8 cellular contexts compared by ENCODE assay signal in the genomic region with DNA sequence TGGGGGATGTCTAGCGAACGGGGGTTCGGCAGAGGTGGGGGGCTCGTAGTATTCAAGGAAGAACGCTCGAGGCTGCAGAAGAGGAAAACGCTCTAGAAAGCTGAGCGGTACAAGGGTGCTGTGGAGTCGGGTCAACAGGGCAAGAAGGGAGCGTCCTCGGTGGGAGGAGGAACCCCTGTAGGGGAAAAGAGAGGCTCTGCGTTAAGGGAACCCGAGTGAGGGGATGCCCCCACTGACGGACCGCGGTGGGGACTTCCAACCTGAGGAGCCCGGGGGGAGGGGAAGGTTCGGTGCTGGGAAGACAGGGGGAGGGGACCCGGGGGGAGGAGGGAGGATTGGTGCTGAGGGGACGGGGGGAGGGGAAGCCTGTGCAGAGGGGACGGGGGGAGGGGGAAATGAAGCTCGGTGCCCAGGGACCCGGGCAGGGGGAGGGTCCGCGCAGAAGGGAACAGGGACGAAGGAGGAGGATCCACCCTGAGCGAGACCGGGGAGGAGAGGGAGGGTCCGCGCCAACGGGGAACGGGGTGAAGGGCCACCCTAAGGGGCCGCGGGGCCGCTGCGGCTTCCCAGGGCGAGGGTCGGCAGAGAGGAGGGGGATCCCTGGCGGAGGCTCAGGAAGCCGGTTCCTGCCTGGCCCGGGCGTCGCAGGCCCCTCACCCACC. TPM values are rescaled to one million over a fixed set of nuclear protein-coding genes. Genes with fewer than 3 reads are reported as not detected.
DNase-seq lines count a peak whose midpoint lies in the region; ATAC-seq and TF ChIP-seq lines count a peak whose summit lies in the region.

No MANE protein-coding gene starts in this region.

- peaks cover 38% of the 10 kb centered on the region for H3K4me1 Mint-ChIP-seq in T-helper 17 cell

- RAD21 ChIA-PET in HCT116 (lab: Charles Lee; ENCODE audit: low non-redundant PET in 1 of 2, low total read pairs in 2 of 2, uncharacterized antibody in 2 of 2, unreplicated experiment in 2 of 2), result interaction anchor here (0.6 to 5.5 kb wide), 5 partner anchors 9 to 85 kb away, joined by 3 to 49 read pairs (median 6); a partner anchor contains a TSS

- H3K4me3 Mint-ChIP-seq in T-helper 17 cell, result peak overlapping the region; percentile 98

- no peak for TF ChIP-seq RAD21 in HCT116 (IDR thresholded peaks at IDR 0.05; ENCODE audit: low read depth)

- H3K9ac ChIP-seq in HCT116 (ENCODE audit: low read length), result peak overlapping the region; percentile 76

- H3K27ac Mint-ChIP-seq in T-helper 17 cell, result peak overlapping the region; percentile 68

- peaks cover 59% of the 10 kb centered on the region for H3K27me3 Mint-ChIP-seq in T-helper 17 cell

- H4K20me1 ChIP-seq in HCT116 (ENCODE audit: insufficient read depth), result peaks cover 41% of the 10 kb centered on the region

- TF ChIP-seq POLR2A in HCT116 (IDR thresholded peaks at IDR 0.05; ENCODE audit: borderline replicate concordance, extremely low read depth, insufficient read depth, insufficient read length) (no peak), esophagus muscularis mucosa (IDR thresholded peaks at IDR 0.05; ENCODE audit: low read depth) (no peak)

- H3K9me2 ChIP-seq in HCT116 (ENCODE audit: insufficient read depth), result no peaks in the 10 kb centered on the region

- H3K27ac ChIP-seq in C4-2B, result peak overlapping the region; percentile 56
- peak overlapping the region; percentile 90 for H3K27ac ChIP-seq in HCT116 (ENCODE audit: low read depth, low read length)
- H3K27ac ChIP-seq in esophagus muscularis mucosa (replicated peaks in 1 of 4), result peak overlapping the region; percentile 49 to 78 (median 62)

- peak overlapping the region; percentile 71 to 73 for H3K4me3 ChIP-seq in HCT116 (replicated peaks in 1 of 2; ENCODE audit: low read depth in 1 of 2, low read length in 2 of 2)
- H3K4me3 ChIP-seq in esophagus muscularis mucosa, result peak overlapping the region; percentile 81 to 95 (median 86)
- H3K4me3 ChIP-seq in neuron (ENCODE audit: low read length), result peak overlapping the region; percentile 77

- ATAC-seq in HCT116, result peak; percentile 5
- no peak for ATAC-seq in T-helper 17 cell
- ATAC-seq in GM21367 (IDR thresholded peaks at IDR 0.05; ENCODE audit: unreplicated experiment), result no peak
- ATAC-seq in GM18861 (IDR thresholded peaks at IDR 0.05; ENCODE audit: unreplicated experiment), result no peak

- no peaks in the 10 kb centered on the region for H3K36me3 ChIP-seq in HCT116 (ENCODE audit: control insufficient read depth in 1 of 2, insufficient read depth in 2 of 2, low read length in 2 of 2)
- no peaks in the 10 kb centered on the region for H3K36me3 ChIP-seq in esophagus muscularis mucosa
- H3K36me3 ChIP-seq in neuron (ENCODE audit: insufficient read depth, low read length), result no peaks in the 10 kb centered on the region

- H3K79me2 ChIP-seq in HCT116 (ENCODE audit: insufficient read depth, low read length), result peaks cover 48% of the 10 kb centered on the region

- intact Hi-C loops in HCT116 (cut with micrococcal nuclease), result loop anchor here (1.0 to 5.0 kb wide), 2 partner anchors 124 to 372 kb away; a partner anchor contains a TSS
- intact Hi-C loops in esophagus muscularis mucosa (cut with DNase I), result loop anchor here (5.0 to 10.0 kb wide), 2 partner anchors 372 to 604 kb away; a partner anchor contains a TSS

- TF ChIP-seq EP300 in esophagus muscularis mucosa (IDR thresholded peaks at IDR 0.05), result no peak

- CTCF ChIA-PET in HCT116 (lab: Charles Lee), result interaction anchor here (0.7 to 12.0 kb wide), 11 partner anchors 10 to 597 kb away, joined by 3 to 601 read pairs (median 6); a partner anchor contains a TSS

- no TSS peak for BruUV-seq in HCT116 (replicated peaks; lab: Mats Ljungman, UMichigan)

- H2AFZ ChIP-seq in HCT116 (ENCODE audit: low read depth, low read length, poor library complexity, severe bottlenecking), result no peak overlapping the region
- peak overlapping the region; percentile 72 for H2AFZ ChIP-seq in neuron (ENCODE audit: low read depth, low read length)

- no peaks in the 10 kb centered on the region for H3K27me3 ChIP-seq in HCT116 (ENCODE audit: insufficient read depth, low read length)
- H3K27me3 ChIP-seq in esophagus muscularis mucosa, result peaks cover 3 to 54% (median 19%) of the 10 kb centered on the region in 4 donors
- peaks cover 3% of the 10 kb centered on the region for H3K27me3 ChIP-seq in neuron (ENCODE audit: insufficient read depth, low read length)

- H3K9me3 ChIP-seq in HCT116 (ENCODE audit: control insufficient read depth in 1 of 2, insufficient read depth in 1 of 2, low read depth in 1 of 2, low read length in 2 of 2) (no peaks in the 10 kb centered on the region), T-helper 17 cell (ENCODE audit: control insufficient read depth, low read length, poor library complexity, severe bottlenecking) (no peaks in the 10 kb centered on the region), esophagus muscularis mucosa (no peaks in the 10 kb centered on the region), neuron (ENCODE audit: low read length) (no peaks in the 10 kb centered on the region)

- peaks cover 7% of the 10 kb centered on the region for H3K36me3 Mint-ChIP-seq in T-helper 17 cell (ENCODE audit: low read depth)

- DNase-seq in HCT116 (ENCODE audit: low read depth, low spot score) (no peak), T-helper 17 cell (peak in 1 of 3 donors; percentile 25), esophagus muscularis mucosa (ENCODE audit: extremely low spot score) (no peak), NCI-H1436 (lab: John Stamatoyannopoulos, UW) (no peak)

- H3K4me2 ChIP-seq in HCT116 (ENCODE audit: low read length), result peak overlapping the region; percentile 82

- H3K4me1 ChIP-seq in HCT116 (ENCODE audit: control insufficient read depth in 1 of 2, insufficient read depth in 2 of 2, low read length in 2 of 2) (peaks cover 22 to 44% of the 10 kb centered on the region in 2 experiments), esophagus muscularis mucosa (peaks cover 19 to 41% (median 31%) of the 10 kb centered on the region in 4 donors), neuron (ENCODE audit: insufficient read depth, low read length) (peaks cover 47% of the 10 kb centered on the region)

- 2% methylated on average over 37 of the region's 43 CpGs for WGBS in esophagus muscularis mucosa

- TF ChIP-seq CTCF in C4-2B (conservative IDR thresholded peaks at IDR 0.05), result no peak; the same call in 1 of the 2 replicates
- TF ChIP-seq CTCF in HCT116 (IDR thresholded peaks at IDR 0.05 in 2 of 3, conservative IDR thresholded peaks at IDR 0.05 in 1 of 3; ENCODE audit: borderline replicate concordance in 1 of 3, insufficient read depth in 1 of 3, low read depth in 2 of 3, low read length in 2 of 3), result no peak
- no peak for TF ChIP-seq CTCF in esophagus muscularis mucosa (IDR thresholded peaks at IDR 0.05)

- POLR2A ChIA-PET in HCT116 (lab: Charles Lee), result interaction anchor here (0.7 to 5.0 kb wide), 8 partner anchors 29 to 471 kb away, joined by 3 to 30 read pairs (median 6); a partner anchor contains a TSS

TF ChIP-seq in HCT116, 20 proteins besides CTCF, POLR2A, EP300 and RAD21:
- TF ChIP-seq, protein P1, sequence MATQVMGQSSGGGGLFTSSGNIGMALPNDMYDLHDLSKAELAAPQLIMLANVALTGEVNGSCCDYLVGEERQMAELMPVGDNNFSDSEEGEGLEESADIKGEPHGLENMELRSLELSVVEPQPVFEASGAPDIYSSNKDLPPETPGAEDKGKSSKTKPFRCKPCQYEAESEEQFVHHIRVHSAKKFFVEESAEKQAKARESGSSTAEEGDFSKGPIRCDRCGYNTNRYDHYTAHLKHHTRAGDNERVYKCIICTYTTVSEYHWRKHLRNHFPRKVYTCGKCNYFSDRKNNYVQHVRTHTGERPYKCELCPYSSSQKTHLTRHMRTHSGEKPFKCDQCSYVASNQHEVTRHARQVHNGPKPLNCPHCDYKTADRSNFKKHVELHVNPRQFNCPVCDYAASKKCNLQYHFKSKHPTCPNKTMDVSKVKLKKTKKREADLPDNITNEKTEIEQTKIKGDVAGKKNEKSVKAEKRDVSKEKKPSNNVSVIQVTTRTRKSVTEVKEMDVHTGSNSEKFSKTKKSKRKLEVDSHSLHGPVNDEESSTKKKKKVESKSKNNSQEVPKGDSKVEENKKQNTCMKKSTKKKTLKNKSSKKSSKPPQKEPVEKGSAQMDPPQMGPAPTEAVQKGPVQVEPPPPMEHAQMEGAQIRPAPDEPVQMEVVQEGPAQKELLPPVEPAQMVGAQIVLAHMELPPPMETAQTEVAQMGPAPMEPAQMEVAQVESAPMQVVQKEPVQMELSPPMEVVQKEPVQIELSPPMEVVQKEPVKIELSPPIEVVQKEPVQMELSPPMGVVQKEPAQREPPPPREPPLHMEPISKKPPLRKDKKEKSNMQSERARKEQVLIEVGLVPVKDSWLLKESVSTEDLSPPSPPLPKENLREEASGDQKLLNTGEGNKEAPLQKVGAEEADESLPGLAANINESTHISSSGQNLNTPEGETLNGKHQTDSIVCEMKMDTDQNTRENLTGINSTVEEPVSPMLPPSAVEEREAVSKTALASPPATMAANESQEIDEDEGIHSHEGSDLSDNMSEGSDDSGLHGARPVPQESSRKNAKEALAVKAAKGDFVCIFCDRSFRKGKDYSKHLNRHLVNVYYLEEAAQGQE (IDR thresholded peaks at IDR 0.05; ENCODE audit: low read depth), result no peak
- TF ChIP-seq, protein P2, sequence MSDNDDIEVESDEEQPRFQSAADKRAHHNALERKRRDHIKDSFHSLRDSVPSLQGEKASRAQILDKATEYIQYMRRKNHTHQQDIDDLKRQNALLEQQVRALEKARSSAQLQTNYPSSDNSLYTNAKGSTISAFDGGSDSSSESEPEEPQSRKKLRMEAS (IDR thresholded peaks at IDR 0.05), result no peak
- TF ChIP-seq EGR1 (IDR thresholded peaks at IDR 0.05; ENCODE audit: low read depth) (no peak), CEBPB (IDR thresholded peaks at IDR 0.05; ENCODE audit: low read depth) (no peak), CBX3 (IDR thresholded peaks at IDR 0.05; ENCODE audit: low read depth) (no peak), FOSL1 (IDR thresholded peaks at IDR 0.05; ENCODE audit: low read depth) (no peak), ZFX (IDR thresholded peaks at IDR 0.05) (no peak), YY1 (IDR thresholded peaks at IDR 0.05; ENCODE audit: extremely low read depth, insufficient replicate concordance, low read depth, low read length) (no peak)

RNA-seq across cellular contexts. Expression of a gene that starts 0.6 kb away (rescaled TPM):
- 9.9 TPM for total RNA-seq in HCT116 (2021; ENCODE audit: unreplicated experiment)
- 3.5 and 3.7 TPM in 2 replicates for polyA plus RNA-seq in HCT116 (2012)
- total RNA-seq in T-helper 17 cell, result under 1 TPM; 0.08 to 0.22 TPM
- total RNA-seq in esophagus muscularis mucosa, result 1 to 10 TPM; 1.8 to 2.8 (median 2.0) TPM

RNA-seq across cellular contexts. Expression of a gene that starts 6.4 kb away (rescaled TPM):
- total RNA-seq in HCT116 (2021; ENCODE audit: unreplicated experiment), result 6.3 TPM
- 2.8 and 3.3 TPM in 2 replicates for polyA plus RNA-seq in HCT116 (2012)
- total RNA-seq in T-helper 17 cell, result not detected
- total RNA-seq in esophagus muscularis mucosa, result 10 to 100 TPM; 39.0 to 98.9 (median 60.3) TPM
